Comparison of ENCODE assay signal across 8 cellular contexts in genomic region chr6:16723833-16724232, GRCh38.
DNase-seq lines count a peak whose midpoint lies in the region; ATAC-seq and TF ChIP-seq lines count a peak whose summit lies in the region.

No MANE protein-coding gene starts in this region.

- H3K4me3 ChIP-seq in AG10803 (ENCODE audit: low read length) (no peak overlapping the region), HUES48 (ENCODE audit: low read depth, low read length) (no peak overlapping the region; the same call in 1 of the 2 replicates), muscle layer of colon (ENCODE audit: low read depth in 1 of 2, low read length in 2 of 2) (no peak overlapping the region)

- H3K9ac ChIP-seq in HUES48 (ENCODE audit: low read depth, low read length): no peak overlapping the region; the same call in 1 of the 2 replicates
- no peak overlapping the region for H3K9ac ChIP-seq in muscle layer of colon (ENCODE audit: low read length)

- H3K27ac ChIP-seq in HUES48 (ENCODE audit: low read depth, low read length) (peak overlapping the region; percentile 83), muscle layer of colon (ENCODE audit: low read depth, low read length) (peak overlapping the region; percentile 47)

- no peak for ATAC-seq in HG03457 (IDR thresholded peaks at IDR 0.05; ENCODE audit: unreplicated experiment)
- no peak for ATAC-seq in HG02588 (IDR thresholded peaks at IDR 0.05; ENCODE audit: unreplicated experiment)

- no peak for TF ChIP-seq CTCF in AG10803 (conservative IDR thresholded peaks at IDR 0.05; ENCODE audit: low read length)

- no peaks in the 10 kb centered on the region for H3K27me3 ChIP-seq in HUES48 (ENCODE audit: control insufficient read depth, insufficient read depth, low read length)
- H3K27me3 ChIP-seq in muscle layer of colon (ENCODE audit: control insufficient read depth in 1 of 2, insufficient read depth in 2 of 2, low read length in 2 of 2): no peaks in the 10 kb centered on the region

- H3K4me1 ChIP-seq in HUES48 (ENCODE audit: control insufficient read depth, insufficient read depth, low read length) (peaks cover 34% of the 10 kb centered on the region), muscle layer of colon (ENCODE audit: insufficient read depth, low read length) (peaks cover 62% of the 10 kb centered on the region)

- H3K9me3 ChIP-seq in HUES48 (ENCODE audit: control insufficient read depth, insufficient read depth, low read length) (no peaks in the 10 kb centered on the region), muscle layer of colon (ENCODE audit: low read length) (no peaks in the 10 kb centered on the region)

- H3K36me3 ChIP-seq in HUES48 (ENCODE audit: control insufficient read depth, insufficient read depth, low read length) (no peaks in the 10 kb centered on the region), muscle layer of colon (ENCODE audit: insufficient read depth, low read length) (no peaks in the 10 kb centered on the region)

- DNase-seq in AG10803 (ENCODE audit: low read depth): peak; percentile 96
- peak; percentile 16 for DNase-seq in central memory CD4-positive, alpha-beta T cell
- DNase-seq in GM19240 (ENCODE audit: insufficient read length, low spot score): no peak
- no peak for DNase-seq in nucleus accumbens (lab: John Stamatoyannopoulos, UW)

Comparison
In these comparisons a context has a peak if more than half of its experiments do, and no peak if none do; other contexts are left out.
1. DNase-seq: peak in AG10803 (single experiment) and central memory CD4-positive, alpha-beta T cell (single experiment); none in GM19240 (single experiment) and nucleus accumbens (0 of 56).